Comparison of ENCODE assay signal across 10 cellular contexts in the genomic region with DNA sequence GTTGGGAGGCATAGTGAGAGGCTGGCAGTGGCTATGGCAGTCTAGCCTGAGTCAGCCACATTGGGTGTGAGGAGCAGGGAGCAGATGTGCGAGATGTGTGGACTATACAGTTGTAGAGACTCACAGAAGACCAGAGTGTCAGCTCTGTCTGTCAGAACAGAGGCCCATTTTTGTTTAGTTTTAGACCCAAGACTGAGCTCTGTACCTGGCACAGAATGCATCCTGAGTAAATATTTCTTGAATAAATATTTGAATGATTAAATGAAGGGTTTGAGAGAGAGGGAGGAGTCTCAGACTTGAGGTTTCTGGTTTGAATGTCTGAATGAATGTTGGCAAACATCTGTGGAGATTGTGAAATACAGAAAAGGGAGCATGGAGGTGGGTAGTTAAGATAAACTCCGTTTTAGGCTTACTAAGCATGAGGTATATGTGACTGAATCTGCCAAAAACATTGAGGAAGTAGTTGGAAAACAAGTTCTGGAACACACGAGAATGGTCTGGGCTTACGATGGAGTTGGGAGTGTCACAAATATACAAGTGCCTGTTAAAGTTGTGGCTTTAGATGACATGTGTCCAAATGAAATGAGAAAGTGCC. TPM values are rescaled to one million over a fixed set of nuclear protein-coding genes. Genes with fewer than 3 reads are reported as not detected.
DNase-seq lines count a peak whose midpoint lies in the region; ATAC-seq, FAIRE-seq and TF ChIP-seq lines count a peak whose summit lies in the region.
"Had no signal": no experiment of that assay in that cellular context is flagged by ENCODE, and none has a peak within 500 bp of the region (broad histone marks: within the 10 kb centered on the region; RNA-seq: fewer than 3 reads in every experiment).

No MANE protein-coding gene starts in this region.

- no peaks in the 10 kb centered on the region for H3K9me3 Mint-ChIP-seq in stimulated activated memory B cell treated with anti-CD40 and anti-IgM and Interleukin-4, amounts not matched to agents 10 μg/mL and 1 μg/mL and 100 μg/mL, for 72 hours

- H3K4me2 ChIP-seq in smooth muscle cell = peak overlapping the region; percentile 57

- peaks cover 6% of the 10 kb centered on the region for H3F3A ChIP-seq in smooth muscle cell (ENCODE audit: low read depth)

- H3K4me1 Mint-ChIP-seq in stimulated activated memory B cell treated with anti-CD40 and anti-IgM and Interleukin-4, amounts not matched to agents 10 μg/mL and 1 μg/mL and 100 μg/mL, for 72 hours = peaks cover 56% of the 10 kb centered on the region

- 70% methylated on average over 4 of the region's 4 CpGs for WGBS in smooth muscle cell (ENCODE audit: low lambda C conversion rate)
- WGBS in aorta, 2 donors = 13 to 15% methylated on average over 4 of the region's 4 CpGs

- no peak for ATAC-seq in aorta (ENCODE audit: low FRiP score)
- no peak for ATAC-seq in stimulated activated memory B cell treated with anti-CD40 and anti-IgM and Interleukin-4, amounts not matched to agents 10 μg/mL and 1 μg/mL and 100 μg/mL, for 72 hours

- H3K9me3 ChIP-seq in smooth muscle cell (replicated peaks; ENCODE audit: low read depth) = no peaks in the 10 kb centered on the region
- no peaks in the 10 kb centered on the region for H3K9me3 ChIP-seq in aorta (ENCODE audit: control insufficient read depth, low read length)

- no peaks in the 10 kb centered on the region for H3K27me3 ChIP-seq in smooth muscle cell (ENCODE audit: low read depth)
- H3K27me3 ChIP-seq in aorta (ENCODE audit: control insufficient read depth in 1 of 2, insufficient read depth in 2 of 2, low read length in 1 of 2) = no peaks in the 10 kb centered on the region

- no peak overlapping the region for H3K27ac Mint-ChIP-seq in stimulated activated memory B cell treated with anti-CD40 and anti-IgM and Interleukin-4, amounts not matched to agents 10 μg/mL and 1 μg/mL and 100 μg/mL, for 72 hours

- peaks cover 38% of the 10 kb centered on the region for H3K36me3 Mint-ChIP-seq in stimulated activated memory B cell treated with anti-CD40 and anti-IgM and Interleukin-4, amounts not matched to agents 10 μg/mL and 1 μg/mL and 100 μg/mL, for 72 hours

- no peaks in the 10 kb centered on the region for H3K27me3 Mint-ChIP-seq in stimulated activated memory B cell treated with anti-CD40 and anti-IgM and Interleukin-4, amounts not matched to agents 10 μg/mL and 1 μg/mL and 100 μg/mL, for 72 hours

- H3K4me3 Mint-ChIP-seq in stimulated activated memory B cell treated with anti-CD40 and anti-IgM and Interleukin-4, amounts not matched to agents 10 μg/mL and 1 μg/mL and 100 μg/mL, for 72 hours = no peak overlapping the region

- H2AFZ ChIP-seq in smooth muscle cell (ENCODE audit: low read depth) = no peak overlapping the region

- H3K27ac ChIP-seq in smooth muscle cell (ENCODE audit: low read depth) (peak overlapping the region; percentile 47), aorta (ENCODE audit: low read depth in 1 of 2, low read length in 2 of 2) (peak overlapping the region in 1 of 2 donors; percentile 42)

- intact Hi-C loops in aorta (cut with DNase I) = no loop called here

- H3K4me1 ChIP-seq in smooth muscle cell (ENCODE audit: low read depth) (peaks cover 24% of the 10 kb centered on the region), aorta (ENCODE audit: control insufficient read depth in 1 of 2, insufficient read depth in 2 of 2, low read length in 2 of 2) (peaks cover 0 to 1% of the 10 kb centered on the region in 2 donors)

- no peak for FAIRE-seq in frontal cortex (lab: Jason Lieb, UNC)

- peaks cover 73% of the 10 kb centered on the region for H4K20me1 ChIP-seq in smooth muscle cell (ENCODE audit: low read depth)

- H3K79me2 ChIP-seq in smooth muscle cell (ENCODE audit: low read depth) = peaks cover 97% of the 10 kb centered on the region

- H3K36me3 ChIP-seq in smooth muscle cell (ENCODE audit: low read depth) = no peaks in the 10 kb centered on the region
- peaks cover 0 to 2% of the 10 kb centered on the region in 2 donors for H3K36me3 ChIP-seq in aorta (ENCODE audit: control insufficient read depth in 1 of 2, insufficient read depth in 2 of 2, low read length in 1 of 2)

- DNase-seq in GM04504 (ENCODE audit: low read depth) = peak; percentile 46
- peak; percentile 53 for DNase-seq in RPMI7951 (ENCODE audit: low read depth)
- DNase-seq in fibroblast of mammary gland (ENCODE audit: low read depth) = peak; percentile 94
- no peak for DNase-seq in smooth muscle cell (lab: John Stamatoyannopoulos, UW; ENCODE audit: unreplicated experiment)
- DNase-seq in occipital lobe (lab: John Stamatoyannopoulos, UW) = no peak
- no peak for DNase-seq in aorta
- no peak for DNase-seq in frontal cortex (ENCODE audit: low spot score in 2 of 2)
- DNase-seq: activated gamma-delta T cell, NCI-H1417 had no signal

- peak overlapping the region; percentile 9 for H3K9ac ChIP-seq in smooth muscle cell (ENCODE audit: low read depth)

- H3K4me3 ChIP-seq in fibroblast of mammary gland (ENCODE audit: control insufficient read depth, low read depth, low read length) (no peak overlapping the region), smooth muscle cell (no peak overlapping the region), aorta (ENCODE audit: low read length in 2 of 2) (no peak overlapping the region)

- TF ChIP-seq CTCF in fibroblast of mammary gland (conservative IDR thresholded peaks at IDR 0.05; ENCODE audit: control insufficient read depth, insufficient read depth, low read depth, low read length) = no peak
- no peak for TF ChIP-seq CTCF in smooth muscle cell (IDR thresholded peaks at IDR 0.05; ENCODE audit: borderline replicate concordance, insufficient read depth, poor library complexity, severe bottlenecking)

RNA-seq across cellular contexts. Expression of a gene that starts 3.6 kb away (rescaled TPM):
- total RNA-seq in RPMI7951 (2014; rRNA removed; shearing (Covaris generic)) = 13.3 and 16.1 TPM in 2 replicates
- total RNA-seq in smooth muscle cell = 33.0 and 35.9 TPM in 2 replicates
- polyA plus RNA-seq in smooth muscle cell = 39.2 and 49.4 TPM in 2 replicates
- total RNA-seq in occipital lobe = 19.8 TPM
- total RNA-seq in aorta = 10 to 100 TPM; 48.4 to 52.0 TPM
- polyA plus RNA-seq in aorta = 1 to 10 TPM; 7.2 to 9.0 TPM
- 20.0 TPM for total RNA-seq in frontal cortex

RNA-seq across cellular contexts. Expression of a gene that starts 23.5 kb away (rescaled TPM):
- 60.6 and 62.8 TPM in 2 replicates for total RNA-seq in RPMI7951 (2014; rRNA removed; shearing (Covaris generic))
- total RNA-seq in smooth muscle cell (46.2 and 57.4 TPM in 2 replicates), occipital lobe (62.7 TPM), aorta (10 to 100 TPM; 44.7 to 46.1 TPM), frontal cortex (57.9 TPM)
- polyA plus RNA-seq in smooth muscle cell (33.2 and 42.5 TPM in 2 replicates), aorta (10 to 100 TPM; 17.4 to 21.5 TPM)

Comparison
In these comparisons a context has a peak if more than half of its experiments do, and no peak if none do; other contexts are left out.
1. DNase-seq: peak in GM04504 (single experiment), RPMI7951 (single experiment) and fibroblast of mammary gland (single experiment); none in smooth muscle cell (single experiment), occipital lobe (single experiment), aorta (0 of 2) and frontal cortex (0 of 2).